In the genomic region with DNA sequence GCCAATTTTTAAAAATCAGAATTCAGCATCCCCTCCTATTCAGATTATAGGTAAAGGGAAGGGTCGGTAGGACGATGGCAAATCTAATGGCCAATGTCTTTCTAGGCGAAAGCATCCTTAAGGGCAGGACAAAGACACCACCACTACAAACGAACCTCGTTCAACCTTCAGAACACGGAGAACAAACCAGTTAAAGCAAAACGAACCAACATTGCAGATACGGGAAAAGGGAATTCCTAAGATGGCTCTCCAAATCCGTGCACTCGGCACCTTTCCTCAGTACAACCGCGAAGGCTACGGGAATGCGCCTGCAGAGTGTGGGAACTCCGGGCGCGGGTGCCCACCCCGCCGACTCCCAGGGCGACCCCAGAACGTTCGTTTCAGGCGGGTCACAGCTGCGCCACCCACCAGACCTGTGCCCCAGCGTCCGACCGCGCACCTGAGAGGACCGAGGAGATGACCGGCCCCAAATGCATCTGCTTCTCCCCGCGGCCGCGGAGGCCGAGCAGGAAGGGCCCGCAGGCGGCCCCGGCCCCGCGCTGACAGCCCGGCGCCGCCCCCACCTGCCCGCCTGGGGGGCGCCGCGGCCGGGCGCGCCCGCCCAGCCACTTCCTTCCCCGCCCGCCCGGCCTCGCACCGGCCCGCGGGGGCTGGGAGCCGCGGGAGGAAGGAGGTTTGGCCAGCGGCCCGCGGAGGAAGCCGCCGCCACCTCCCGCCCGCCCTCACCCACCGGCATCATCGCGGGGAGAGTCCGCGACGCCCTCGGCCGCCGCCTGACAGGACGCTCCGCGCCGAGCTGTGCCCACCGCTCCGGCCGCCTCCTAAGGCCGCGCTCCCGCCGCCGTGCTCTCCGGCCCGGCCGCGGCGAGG, we compare ENCODE assay signal across 1 cellular context.
TF ChIP-seq lines count a peak whose summit lies in the region.

No MANE protein-coding gene starts in this region.

TF ChIP-seq in HepG2, 621 proteins besides CTCF, POLR2A, EP300 and RAD21 (continued from another document):
- TF ChIP-seq, protein P1, sequence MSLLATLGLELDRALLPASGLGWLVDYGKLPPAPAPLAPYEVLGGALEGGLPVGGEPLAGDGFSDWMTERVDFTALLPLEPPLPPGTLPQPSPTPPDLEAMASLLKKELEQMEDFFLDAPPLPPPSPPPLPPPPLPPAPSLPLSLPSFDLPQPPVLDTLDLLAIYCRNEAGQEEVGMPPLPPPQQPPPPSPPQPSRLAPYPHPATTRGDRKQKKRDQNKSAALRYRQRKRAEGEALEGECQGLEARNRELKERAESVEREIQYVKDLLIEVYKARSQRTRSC (CRISPR knock-in tag; IDR thresholded peaks at IDR 0.05; ENCODE audit: low read depth) = no peak
- TF ChIP-seq NFIC (IDR thresholded peaks at IDR 0.05; ENCODE audit: low read length) (no peak), GABPB1 (CRISPR knock-in tag; IDR thresholded peaks at IDR 0.05) (peak; percentile 23; the same call in 1 of the 2 replicates), IRF2 (CRISPR knock-in tag; IDR thresholded peaks at IDR 0.05) (no peak)
- TF ChIP-seq, protein P2, sequence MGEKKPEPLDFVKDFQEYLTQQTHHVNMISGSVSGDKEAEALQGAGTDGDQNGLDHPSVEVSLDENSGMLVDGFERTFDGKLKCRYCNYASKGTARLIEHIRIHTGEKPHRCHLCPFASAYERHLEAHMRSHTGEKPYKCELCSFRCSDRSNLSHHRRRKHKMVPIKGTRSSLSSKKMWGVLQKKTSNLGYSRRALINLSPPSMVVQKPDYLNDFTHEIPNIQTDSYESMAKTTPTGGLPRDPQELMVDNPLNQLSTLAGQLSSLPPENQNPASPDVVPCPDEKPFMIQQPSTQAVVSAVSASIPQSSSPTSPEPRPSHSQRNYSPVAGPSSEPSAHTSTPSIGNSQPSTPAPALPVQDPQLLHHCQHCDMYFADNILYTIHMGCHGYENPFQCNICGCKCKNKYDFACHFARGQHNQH (CRISPR knock-in tag; IDR thresholded peaks at IDR 0.05) = no peak
- TF ChIP-seq, protein P3, sequence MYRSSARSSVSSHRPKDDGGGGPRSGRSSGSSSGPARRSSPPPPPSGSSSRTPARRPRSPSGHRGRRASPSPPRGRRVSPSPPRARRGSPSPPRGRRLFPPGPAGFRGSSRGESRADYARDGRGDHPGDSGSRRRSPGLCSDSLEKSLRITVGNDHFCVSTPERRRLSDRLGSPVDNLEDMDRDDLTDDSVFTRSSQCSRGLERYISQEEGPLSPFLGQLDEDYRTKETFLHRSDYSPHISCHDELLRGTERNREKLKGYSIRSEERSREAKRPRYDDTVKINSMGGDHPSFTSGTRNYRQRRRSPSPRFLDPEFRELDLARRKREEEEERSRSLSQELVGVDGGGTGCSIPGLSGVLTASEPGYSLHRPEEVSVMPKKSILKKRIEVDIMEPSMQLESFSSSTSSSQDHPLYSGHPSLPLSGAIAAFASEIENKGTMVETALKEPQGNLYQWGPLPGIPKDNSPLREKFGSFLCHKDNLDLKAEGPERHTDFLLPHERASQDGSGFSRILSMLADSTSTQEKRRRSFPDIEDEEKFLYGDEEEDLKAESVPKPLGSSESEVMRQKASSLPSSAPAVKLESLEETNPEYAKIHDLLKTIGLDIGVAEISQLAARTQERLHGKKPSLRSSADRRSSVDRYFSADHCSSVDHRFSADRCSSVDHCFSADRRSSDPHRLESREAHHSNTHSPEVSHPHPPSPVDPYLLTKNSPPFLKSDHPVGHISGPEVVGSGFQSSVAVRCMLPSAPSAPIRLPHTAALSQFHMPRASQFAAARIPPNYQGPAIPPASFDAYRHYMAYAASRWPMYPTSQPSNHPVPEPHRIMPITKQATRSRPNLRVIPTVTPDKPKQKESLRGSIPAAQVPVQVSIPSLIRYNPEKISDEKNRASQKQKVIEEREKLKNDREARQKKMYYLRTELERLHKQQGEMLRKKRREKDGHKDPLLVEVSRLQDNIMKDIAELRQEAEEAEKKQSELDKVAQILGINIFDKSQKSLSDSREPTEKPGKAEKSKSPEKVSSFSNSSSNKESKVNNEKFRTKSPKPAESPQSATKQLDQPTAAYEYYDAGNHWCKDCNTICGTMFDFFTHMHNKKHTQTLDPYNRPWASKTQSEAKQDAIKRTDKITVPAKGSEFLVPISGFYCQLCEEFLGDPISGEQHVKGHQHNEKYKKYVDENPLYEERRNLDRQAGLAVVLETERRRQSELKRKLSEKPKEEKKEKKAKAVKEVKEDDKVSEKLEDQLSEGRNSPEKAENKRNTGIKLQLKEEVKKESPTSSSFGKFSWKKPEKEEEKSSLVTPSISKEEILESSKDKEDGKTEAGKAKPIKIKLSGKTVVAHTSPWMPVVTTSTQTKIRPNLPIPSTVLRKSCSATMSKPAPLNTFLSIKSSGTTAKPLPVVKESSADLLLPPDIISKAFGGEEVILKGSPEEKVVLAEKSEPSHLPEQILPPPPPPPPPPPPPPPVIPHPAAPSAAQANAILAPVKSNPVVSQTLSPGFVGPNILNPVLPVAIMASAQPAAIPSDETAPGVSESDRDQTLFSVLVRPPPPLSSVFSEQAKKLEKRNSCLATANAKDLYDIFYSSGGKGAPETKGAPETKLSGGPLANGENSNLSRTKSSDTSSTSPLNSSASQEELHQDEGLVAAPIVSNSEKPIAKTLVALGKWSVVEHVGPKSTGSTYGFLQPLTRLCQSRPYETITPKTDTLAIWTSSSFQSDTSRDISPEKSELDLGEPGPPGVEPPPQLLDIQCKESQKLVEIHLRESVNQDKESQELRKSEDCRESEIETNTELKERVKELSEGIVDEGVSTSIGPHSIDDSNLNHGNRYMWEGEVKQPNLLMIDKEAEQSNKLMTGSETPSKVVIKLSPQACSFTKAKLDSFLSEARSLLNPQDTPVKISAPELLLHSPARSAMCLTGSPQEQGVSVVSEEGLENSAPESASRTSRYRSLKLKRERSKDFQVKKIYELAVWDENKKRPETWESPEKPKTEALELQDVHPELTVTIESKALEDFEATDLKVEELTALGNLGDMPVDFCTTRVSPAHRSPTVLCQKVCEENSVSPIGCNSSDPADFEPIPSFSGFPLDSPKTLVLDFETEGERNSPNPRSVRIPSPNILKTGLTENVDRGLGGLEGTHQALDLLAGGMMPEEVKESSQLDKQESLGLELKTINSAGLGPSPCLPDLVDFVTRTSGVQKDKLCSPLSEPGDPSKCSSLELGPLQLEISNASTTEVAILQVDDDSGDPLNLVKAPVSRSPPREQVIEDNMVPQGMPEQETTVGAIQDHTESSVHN (CRISPR knock-in tag; IDR thresholded peaks at IDR 0.05) = no peak
